ENCODE assay signal across 8 cellular contexts in the genomic region with DNA sequence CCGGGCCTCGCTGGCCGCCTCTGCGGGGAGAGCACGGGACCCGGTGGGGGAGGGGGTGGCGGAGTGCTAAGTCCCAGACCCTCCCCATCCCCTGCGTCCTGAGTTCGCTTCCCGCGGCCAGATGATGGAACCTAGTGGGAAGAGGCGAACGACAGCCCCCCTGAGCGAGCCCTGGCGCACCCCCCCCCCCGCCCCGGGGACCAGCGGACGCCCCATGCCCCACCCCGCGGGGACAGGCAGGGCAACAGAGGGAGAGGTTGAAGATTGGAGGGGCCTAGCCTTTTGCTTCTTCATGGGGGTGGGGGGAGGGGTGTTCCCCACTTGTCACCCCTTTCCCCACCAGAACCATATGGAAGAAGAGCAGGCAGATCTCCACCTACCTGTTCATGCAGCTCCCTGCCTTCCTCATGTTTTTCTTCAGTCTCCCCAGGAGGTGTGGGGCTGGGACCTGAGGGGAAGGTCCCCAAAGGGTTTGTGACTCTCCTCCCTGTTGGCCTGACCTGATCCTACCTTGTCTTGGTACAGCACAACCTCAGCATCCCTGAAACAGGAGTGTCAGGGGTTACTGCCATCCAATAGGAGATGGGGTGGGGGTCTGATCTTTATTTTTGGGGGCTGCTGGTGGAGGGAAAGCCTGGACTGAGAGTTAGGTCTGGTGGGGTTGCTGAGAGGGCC. TPM values are rescaled to one million over a fixed set of nuclear protein-coding genes. Genes with fewer than 3 reads are reported as not detected.
A peak's percentile ranks its signal among the peaks of the same experiment; 100 is the strongest.
DNase-seq lines count a peak whose midpoint lies in the region; ATAC-seq lines count a peak whose summit lies in the region.

No MANE protein-coding gene starts in this region.

- H3K4me1 Mint-ChIP-seq in activated naive CD8-positive, alpha-beta T cell (ENCODE audit: low read depth) = peaks cover 35% of the 10 kb centered on the region

- H3K27ac Mint-ChIP-seq in activated naive CD8-positive, alpha-beta T cell = peak overlapping the region; percentile 93

- peak overlapping the region; percentile 81 for H3K4me3 ChIP-seq in GM08714 (ENCODE audit: low read length)
- H3K4me3 ChIP-seq in iPS-20b (ENCODE audit: low read length) = peak overlapping the region; percentile 86

- H3K27me3 ChIP-seq in iPS-20b (ENCODE audit: insufficient read depth, low read length) = no peaks in the 10 kb centered on the region

- H3K9me3 Mint-ChIP-seq in activated naive CD8-positive, alpha-beta T cell (ENCODE audit: low read depth) = no peaks in the 10 kb centered on the region

- no peaks in the 10 kb centered on the region for H3K36me3 Mint-ChIP-seq in activated naive CD8-positive, alpha-beta T cell

- H3K4me3 Mint-ChIP-seq in activated naive CD8-positive, alpha-beta T cell = peak overlapping the region; percentile 93

- no peaks in the 10 kb centered on the region for H3K27me3 Mint-ChIP-seq in activated naive CD8-positive, alpha-beta T cell

- H3K9ac ChIP-seq in iPS-20b (ENCODE audit: low read depth, low read length) = peak overlapping the region; percentile 93

- peaks cover 31% of the 10 kb centered on the region for H3K36me3 ChIP-seq in iPS-20b (ENCODE audit: insufficient read depth, low read depth, low read length)

- no peaks in the 10 kb centered on the region for H3K4me1 ChIP-seq in iPS-20b (ENCODE audit: insufficient read depth, low read length)

- DNase-seq in NCI-H1694 (lab: John Stamatoyannopoulos, UW) (no peak), NCI-H1105 (lab: John Stamatoyannopoulos, UW) (no peak), NCI-H2227 (lab: John Stamatoyannopoulos, UW; ENCODE audit: unreplicated experiment) (no peak)

- peak; percentile 12 for ATAC-seq in HG02852 (IDR thresholded peaks at IDR 0.05; ENCODE audit: unreplicated experiment)

- H3K27ac ChIP-seq in iPS-20b (ENCODE audit: low read length) (peak overlapping the region; percentile 87), temporal lobe (ENCODE audit: low read depth, low read length) (peak overlapping the region; percentile 99)

- H3K9me3 ChIP-seq in iPS-20b (ENCODE audit: insufficient read depth, low read depth, low read length) = no peaks in the 10 kb centered on the region

RNA-seq across cellular contexts. Expression of a gene that starts 0.5 kb away (rescaled TPM):
- 16.0 TPM for total RNA-seq in temporal lobe

RNA-seq across cellular contexts. Expression of a gene that starts 6.9 kb away (rescaled TPM):
- 0.98 TPM for total RNA-seq in temporal lobe

RNA-seq across cellular contexts. Expression of a gene that starts 13.9 kb away (rescaled TPM):
- 70.6 TPM for total RNA-seq in temporal lobe
